ENCODE assay signal across 11 cellular contexts in the genomic region with DNA sequence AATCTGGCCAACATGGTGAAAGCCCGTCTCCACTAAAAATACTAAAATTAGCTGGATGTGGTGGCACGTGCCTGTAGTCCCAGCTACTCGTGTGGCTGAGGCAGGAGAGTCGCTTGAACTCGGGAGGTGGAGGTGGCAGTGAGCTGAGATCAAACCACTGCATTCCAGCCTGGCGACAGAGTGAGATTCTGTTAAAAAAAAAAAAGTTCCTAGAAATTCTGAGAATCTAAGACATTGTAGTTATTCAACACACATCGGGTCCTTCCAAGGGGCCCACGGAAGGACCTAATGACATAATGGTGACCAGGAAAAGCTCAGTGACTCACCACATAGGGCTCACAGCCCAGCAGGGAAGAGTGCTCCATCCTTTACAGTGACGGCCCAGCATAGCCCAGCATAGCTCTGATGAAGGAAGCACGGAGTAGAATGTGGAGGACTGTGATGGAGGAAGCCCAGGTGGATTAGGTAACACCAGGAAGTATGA. TPM values are rescaled to one million over a fixed set of nuclear protein-coding genes. Genes with fewer than 3 reads are reported as not detected.
"Had no signal": no experiment of that assay in that cellular context is flagged by ENCODE, and none has a peak within 500 bp of the region (broad histone marks: within the 10 kb centered on the region; RNA-seq: fewer than 3 reads in every experiment).

No MANE protein-coding gene starts in this region.

RNA-seq across cellular contexts. Expression of gene CYP2A7, which starts 22.7 kb away (rescaled TPM):
- total RNA-seq: activated CD4-positive, alpha-beta T cell treated with anti-CD3 and anti-CD28 coated beads, Interleukin-2, amount 10 ng/mL, durations not matched to agents 7 days and 5 days; activated CD8-positive, alpha-beta memory T cell treated with anti-CD3 and anti-CD28 coated beads, Interleukin-2, amount 10 ng/mL, durations not matched to agents 7 days and 5 days; activated CD8-positive, alpha-beta T cell treated with anti-CD3 and anti-CD28 coated beads for 36 hours; body of pancreas; cardiac septum; chondrocyte; frontal cortex; hepatocyte; mononuclear cell; T-helper 2 cell treated with Interferon-gamma antibody and Interleukin-4, amounts not matched to agents 100 ng/mL and 5 ng/mL, for 36 hours had no signal
- polyA plus RNA-seq: hepatocyte, neural cell had no signal

RNA-seq across cellular contexts. Expression of gene CYP2A6, which starts 54.5 kb away (rescaled TPM):
- total RNA-seq: activated CD4-positive, alpha-beta T cell treated with anti-CD3 and anti-CD28 coated beads, Interleukin-2, amount 10 ng/mL, durations not matched to agents 7 days and 5 days; activated CD8-positive, alpha-beta memory T cell treated with anti-CD3 and anti-CD28 coated beads, Interleukin-2, amount 10 ng/mL, durations not matched to agents 7 days and 5 days; body of pancreas; cardiac septum; chondrocyte; frontal cortex; mononuclear cell; T-helper 2 cell treated with Interferon-gamma antibody and Interleukin-4, amounts not matched to agents 100 ng/mL and 5 ng/mL, for 36 hours had no signal
- polyA plus RNA-seq: neural cell had no signal
